ENCODE assay signal across 8 cellular contexts in genomic region chr12:109154485-109155438, GRCh38. TPM values are rescaled to one million over a fixed set of nuclear protein-coding genes. Genes with fewer than 3 reads are reported as not detected.
DNase-seq lines count a peak whose midpoint lies in the region; ATAC-seq and TF ChIP-seq lines count a peak whose summit lies in the region.

No MANE protein-coding gene starts in this region.

- CTCF ChIA-PET in A673 (lab: Charles Lee) = interaction anchor here (0.6 to 0.7 kb wide), 2 partner anchors 43 to 621 kb away, joined by 3 to 6 read pairs; no protein-coding TSS in a partner anchor

- TF ChIP-seq CTCF in A673 (conservative IDR thresholded peaks at IDR 0.05; ENCODE audit: low read depth, low read length) = no peak

- no peaks in the 10 kb centered on the region for H3K36me3 ChIP-seq in A673 (ENCODE audit: insufficient read depth, low read length, poor library complexity, severe bottlenecking)
- no peaks in the 10 kb centered on the region for H3K36me3 ChIP-seq in effector memory CD4-positive, alpha-beta T cell (ENCODE audit: control insufficient read depth, insufficient read depth, low read length)

- intact Hi-C loops in A673 (cut with micrococcal nuclease; ENCODE audit: unreplicated experiment) = no loop called here

- ATAC-seq in GM18907 (IDR thresholded peaks at IDR 0.05; ENCODE audit: unreplicated experiment) (peak; percentile 81), HG03342 (IDR thresholded peaks at IDR 0.05; ENCODE audit: unreplicated experiment) (peak; percentile 83)

- peaks cover 5% of the 10 kb centered on the region for H3K4me1 ChIP-seq in A673 (ENCODE audit: insufficient read depth, low read length, poor library complexity, severe bottlenecking)
- peaks cover 11% of the 10 kb centered on the region for H3K4me1 ChIP-seq in effector memory CD4-positive, alpha-beta T cell (ENCODE audit: control insufficient read depth, insufficient read depth, low read length, poor library complexity, severe bottlenecking)

- H3K27me3 ChIP-seq in A673 (replicated peaks; ENCODE audit: insufficient read depth, low read depth, low read length, poor library complexity) = no peaks in the 10 kb centered on the region
- no peaks in the 10 kb centered on the region for H3K27me3 ChIP-seq in effector memory CD4-positive, alpha-beta T cell (replicated peaks; ENCODE audit: control insufficient read depth, insufficient read depth, low read length, poor library complexity, severe bottlenecking)

- TSS peak; percentile 43 for BruUV-seq in A673 (replicated peaks; lab: Mats Ljungman, UMichigan)

- H3K4me3 ChIP-seq in A673 (ENCODE audit: low read depth, low read length, poor library complexity, severe bottlenecking) = peak overlapping the region; percentile 65
- H3K4me3 ChIP-seq in effector memory CD4-positive, alpha-beta T cell (ENCODE audit: insufficient read depth, low read depth, low read length, poor library complexity, severe bottlenecking) = peak overlapping the region; percentile 74

- H3K9me3 ChIP-seq in A673 (ENCODE audit: low read depth, low read length, poor library complexity, severe bottlenecking) = no peaks in the 10 kb centered on the region
- no peaks in the 10 kb centered on the region for H3K9me3 ChIP-seq in effector memory CD4-positive, alpha-beta T cell (ENCODE audit: control insufficient read depth, low read length)

- DNase-seq in A673 (ENCODE audit: low spot score) (peak; percentile 74), NCI-H748 treated with DMSO at 0.1 percent for 48 hours (lab: John Stamatoyannopoulos, UW) (peak; percentile 47), medulla oblongata (ENCODE audit: extremely low spot score) (peak; percentile 81)
- peak; percentile 93 for DNase-seq in activated CD8-positive, alpha-beta memory T cell treated with anti-CD3 and anti-CD28 coated beads for 24 hours
- peak; percentile 67 to 69 (median 68) for DNase-seq in effector memory CD4-positive, alpha-beta T cell
- peak; percentile 66 to 74 (median 67) for DNase-seq in stimulated activated CD4-positive, alpha-beta T cell treated with anti-CD3 and anti-CD28 coated beads, TNF-alpha, amount 100 ng/mL, for 4 hours (ENCODE audit: low read depth in 3 of 3)

- POLR2A ChIA-PET in A673 (lab: Charles Lee; ENCODE audit: low non-redundant PET) = interaction anchor here (0.6 kb wide), 1 partner anchor 309 kb away, joined by 5 read pairs; no protein-coding TSS in a partner anchor

- peak overlapping the region; percentile 29 for H3K27ac ChIP-seq in A673 (ENCODE audit: low read depth, low read length, poor library complexity, severe bottlenecking)
- H3K27ac ChIP-seq in effector memory CD4-positive, alpha-beta T cell (ENCODE audit: insufficient read depth, low read length, poor library complexity, severe bottlenecking) = peak overlapping the region; percentile 63

RNA-seq across cellular contexts. Expression of gene ACACB, which starts 38.4 kb away (rescaled TPM):
- 8.2 and 10.1 TPM in 2 replicates for total RNA-seq in A673 (2021)

RNA-seq across cellular contexts. Expression of gene UNG, which starts 57.4 kb away (rescaled TPM):
- total RNA-seq in A673 (2021) = 53.2 and 58.5 TPM in 2 replicates

Comparison
In these comparisons a context has a peak if more than half of its experiments do, and no peak if none do; other contexts are left out.
1. Peak in every context shown above with its lines: DNase-seq, ATAC-seq, H3K4me3 ChIP-seq and H3K27ac ChIP-seq.